In the genomic region with DNA sequence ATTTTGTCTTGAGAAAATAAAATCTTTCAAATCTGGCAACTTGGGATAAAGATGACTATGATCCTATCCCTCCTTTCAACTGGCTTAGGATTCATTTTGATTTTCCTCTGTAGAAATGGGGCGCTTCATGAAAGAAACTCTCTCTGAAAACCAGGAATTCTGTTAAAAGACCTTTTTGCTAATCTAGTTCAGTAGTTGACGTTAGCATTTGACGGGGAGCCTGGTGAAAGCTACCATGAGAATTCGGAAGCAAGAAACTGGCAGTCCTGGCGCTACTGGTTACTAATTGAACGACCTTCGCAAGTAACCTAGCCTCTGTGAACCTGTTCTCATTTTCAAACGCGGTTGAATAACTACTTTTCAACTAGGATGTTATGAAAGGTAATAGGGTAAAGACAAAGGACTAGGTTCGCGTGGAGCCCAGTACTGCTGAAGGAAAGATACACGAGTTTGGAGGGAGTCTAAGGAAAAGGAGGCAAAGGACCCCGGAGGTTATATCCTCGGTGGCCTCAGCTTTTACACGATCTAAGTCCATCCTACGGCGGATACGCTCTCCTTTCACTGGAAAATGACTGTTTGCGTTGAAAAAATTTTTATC, we compare ENCODE assay signal across 8 cellular contexts. TPM values are rescaled to one million over a fixed set of nuclear protein-coding genes. Genes with fewer than 3 reads are reported as not detected.
DNase-seq lines count a peak whose midpoint lies in the region; ATAC-seq and TF ChIP-seq lines count a peak whose summit lies in the region.

No MANE protein-coding gene starts in this region.

- no peak for DNase-seq in activated naive CD4-positive, alpha-beta T cell (lab: John Stamatoyannopoulos, UW)
- DNase-seq in glutamatergic neuron, result no peak
- no peak for DNase-seq in retinal pigment epithelial cell (ENCODE audit: low read depth)
- no peak for DNase-seq in NCI-H1930 (lab: John Stamatoyannopoulos, UW)
- no peak for DNase-seq in iPS-NIHi11 (ENCODE audit: low spot score)

- TF ChIP-seq CTCF in WI38 (IDR thresholded peaks at IDR 0.05; ENCODE audit: low read depth, low read length), result no peak
- TF ChIP-seq CTCF in glutamatergic neuron (IDR thresholded peaks at IDR 0.05; ENCODE audit: partially characterized antibody, unreplicated experiment), result no peak
- no peak for TF ChIP-seq CTCF in retinal pigment epithelial cell (conservative IDR thresholded peaks at IDR 0.05; ENCODE audit: low read depth, low read length)

- ATAC-seq in HG03280 (IDR thresholded peaks at IDR 0.05; ENCODE audit: unreplicated experiment), result peak; percentile 1

- peaks cover 11% of the 10 kb centered on the region for H3K4me1 Mint-ChIP-seq in activated naive CD4-positive, alpha-beta T cell treated with anti-CD3 and anti-CD28 coated beads, Interleukin-2, amount 50 U/mL, for 24 hours
- H3K4me1 Mint-ChIP-seq in glutamatergic neuron (ENCODE audit: low read depth, unreplicated experiment), result peaks cover 2% of the 10 kb centered on the region

- H3K36me3 Mint-ChIP-seq in activated naive CD4-positive, alpha-beta T cell treated with anti-CD3 and anti-CD28 coated beads, Interleukin-2, amount 50 U/mL, for 24 hours, result peaks cover 4% of the 10 kb centered on the region
- no peaks in the 10 kb centered on the region for H3K36me3 Mint-ChIP-seq in glutamatergic neuron (ENCODE audit: unreplicated experiment)

- H3K27ac Mint-ChIP-seq in activated naive CD4-positive, alpha-beta T cell treated with anti-CD3 and anti-CD28 coated beads, Interleukin-2, amount 50 U/mL, for 24 hours, result peak overlapping the region; percentile 97
- H3K27ac Mint-ChIP-seq in glutamatergic neuron (ENCODE audit: unreplicated experiment), result peak overlapping the region; percentile 98

- H3K27me3 Mint-ChIP-seq in activated naive CD4-positive, alpha-beta T cell treated with anti-CD3 and anti-CD28 coated beads, Interleukin-2, amount 50 U/mL, for 24 hours, result peaks cover 2% of the 10 kb centered on the region
- H3K27me3 Mint-ChIP-seq in glutamatergic neuron (ENCODE audit: unreplicated experiment), result peaks cover 5% of the 10 kb centered on the region

- no peaks in the 10 kb centered on the region for H3K9me3 Mint-ChIP-seq in activated naive CD4-positive, alpha-beta T cell treated with anti-CD3 and anti-CD28 coated beads, Interleukin-2, amount 50 U/mL, for 24 hours
- no peaks in the 10 kb centered on the region for H3K9me3 Mint-ChIP-seq in glutamatergic neuron (ENCODE audit: unreplicated experiment)

- H3K4me3 ChIP-seq in WI38 (ENCODE audit: low read depth, low read length), result peak overlapping the region; percentile 69
- peak overlapping the region; percentile 92 for H3K4me3 ChIP-seq in retinal pigment epithelial cell (ENCODE audit: low read length)

- H3K4me3 Mint-ChIP-seq in activated naive CD4-positive, alpha-beta T cell treated with anti-CD3 and anti-CD28 coated beads, Interleukin-2, amount 50 U/mL, for 24 hours, result peak overlapping the region; percentile 97
- H3K4me3 Mint-ChIP-seq in glutamatergic neuron (ENCODE audit: unreplicated experiment), result peak overlapping the region; percentile 97

RNA-seq across cellular contexts. Expression of a gene that starts 0.6 kb away (rescaled TPM):
- 34.5 TPM for total RNA-seq in glutamatergic neuron (ENCODE audit: unreplicated experiment)

RNA-seq across cellular contexts. Expression of a gene that starts 24.9 kb away (rescaled TPM):
- not detected for total RNA-seq in glutamatergic neuron (ENCODE audit: unreplicated experiment)

RNA-seq across cellular contexts. Expression of a gene that starts 25.7 kb away (rescaled TPM):
- total RNA-seq in glutamatergic neuron (ENCODE audit: unreplicated experiment), result 47.9 TPM

RNA-seq across cellular contexts. Expression of a gene that starts 30.4 kb away (rescaled TPM):
- 24.4 TPM for total RNA-seq in glutamatergic neuron (ENCODE audit: unreplicated experiment)

RNA-seq across cellular contexts. Expression of a gene that starts 53.2 kb away (rescaled TPM):
- total RNA-seq in glutamatergic neuron (ENCODE audit: unreplicated experiment), result 40.9 TPM
